ENCODE assay signal across 8 cellular contexts in the genomic region with DNA sequence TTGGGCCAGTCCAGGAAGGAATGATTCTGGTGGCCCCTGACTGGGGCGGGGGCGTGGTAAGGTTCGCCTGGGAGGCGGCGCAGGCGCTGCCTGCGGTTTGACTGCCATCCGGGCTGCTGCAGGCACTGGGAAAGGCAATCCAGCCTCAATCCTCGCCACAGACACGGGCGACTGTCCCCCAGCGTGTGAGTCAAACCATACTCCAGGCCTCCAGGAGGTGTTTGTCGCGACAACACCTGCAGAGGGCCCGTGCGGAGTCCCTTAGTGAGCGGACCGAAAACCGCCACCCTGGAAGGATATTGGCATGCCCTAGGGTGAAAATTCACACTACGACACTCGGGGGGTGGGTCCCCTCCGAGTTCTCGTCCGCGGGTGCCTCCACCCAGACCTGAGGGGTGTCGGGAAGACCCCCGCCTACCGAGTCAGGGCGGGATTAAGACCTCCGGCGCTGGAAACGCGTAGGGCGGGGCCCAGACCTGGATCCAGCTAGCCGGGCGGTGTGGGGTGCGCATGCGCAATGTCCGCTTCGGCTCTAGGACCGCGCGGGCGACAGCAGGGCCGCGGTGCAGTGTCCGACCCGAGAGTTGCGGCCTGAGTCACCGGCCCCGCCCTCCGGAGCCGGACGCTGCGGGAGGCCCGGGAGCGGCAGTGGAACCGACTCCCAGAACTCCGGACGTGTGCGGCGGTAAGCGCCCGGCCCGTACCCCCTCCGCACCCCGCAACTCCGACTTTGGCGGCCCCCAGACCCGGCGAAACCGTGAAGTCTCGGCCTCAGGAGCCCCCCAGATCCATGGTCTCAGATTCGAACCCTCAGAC. TPM values are rescaled to one million over a fixed set of nuclear protein-coding genes. Genes with fewer than 3 reads are reported as not detected.
DNase-seq lines count a peak whose midpoint lies in the region; ATAC-seq and TF ChIP-seq lines count a peak whose summit lies in the region.

A gene (plus strand): TSS at position 594 of the 816 bp plus-strand sequence. CDS start 946 bp downstream, outside the sequence.

- H3K36me3 ChIP-seq in upper lobe of right lung: peaks cover 29% of the 10 kb centered on the region

- peaks cover 18% of the 10 kb centered on the region for H3K36me3 Mint-ChIP-seq in activated naive CD8-positive, alpha-beta T cell treated with anti-CD3 and anti-CD28 coated beads, Interleukin-2, amount 50 U/mL, for 24 hours (ENCODE audit: low read depth)

- no peaks in the 10 kb centered on the region for H3K27me3 Mint-ChIP-seq in activated naive CD8-positive, alpha-beta T cell treated with anti-CD3 and anti-CD28 coated beads, Interleukin-2, amount 50 U/mL, for 24 hours

- H3K27ac Mint-ChIP-seq in activated naive CD8-positive, alpha-beta T cell treated with anti-CD3 and anti-CD28 coated beads, Interleukin-2, amount 50 U/mL, for 24 hours: peak within 1 kb of the TSS; percentile 95

- peak within 1 kb of the TSS; percentile 97 for H3K27ac ChIP-seq in upper lobe of right lung

- H3K9me3 ChIP-seq in upper lobe of right lung: no peaks in the 10 kb centered on the region

- H3K27me3 ChIP-seq in upper lobe of right lung: no peaks in the 10 kb centered on the region

- peak within 1 kb of the TSS; percentile 94 for H3K4me3 Mint-ChIP-seq in activated naive CD8-positive, alpha-beta T cell treated with anti-CD3 and anti-CD28 coated beads, Interleukin-2, amount 50 U/mL, for 24 hours

- no peaks in the 10 kb centered on the region for H3K9me3 Mint-ChIP-seq in activated naive CD8-positive, alpha-beta T cell treated with anti-CD3 and anti-CD28 coated beads, Interleukin-2, amount 50 U/mL, for 24 hours

- DNase-seq in NCI-H1417 (lab: John Stamatoyannopoulos, UW) (peak; percentile 91 to 97 (median 96)), SW 1271 (lab: John Stamatoyannopoulos, UW) (peak; percentile 77 to 92), cardiac septum (ENCODE audit: low spot score) (peak; percentile 99), posterior vena cava (ENCODE audit: low spot score) (peak; percentile 100), upper lobe of right lung (peak; percentile 99)
- DNase-seq in activated naive CD8-positive, alpha-beta T cell treated with anti-CD3 and anti-CD28 coated beads, Interleukin-2, amount 50 U/mL, for 24 hours: peak; percentile 98

- intact Hi-C loops in cardiac septum (cut with DNase I) (loop anchor here (10.0 kb wide), 1 partner anchor 635 kb away; a partner anchor contains a TSS), posterior vena cava (cut with DNase I) (loop anchor here in 1 of 2 donors (5.0 kb wide), 1 partner anchor 1788 kb away; no protein-coding TSS in a partner anchor), upper lobe of right lung (cut with DNase I) (no loop called here)

- peak; percentile 36 for TF ChIP-seq CTCF in GM12873 (IDR thresholded peaks at IDR 0.05; ENCODE audit: insufficient read depth, low read depth, low read length, missing control alignments)
- no peak for TF ChIP-seq CTCF in upper lobe of right lung (IDR thresholded peaks at IDR 0.05)

- peaks cover 31% of the 10 kb centered on the region for H3K4me1 ChIP-seq in upper lobe of right lung

- H3K4me3 ChIP-seq in upper lobe of right lung: peak within 1 kb of the TSS; percentile 78

- ATAC-seq in HG02759 (IDR thresholded peaks at IDR 0.05; ENCODE audit: unreplicated experiment): peak; percentile 87
- ATAC-seq in activated naive CD8-positive, alpha-beta T cell treated with anti-CD3 and anti-CD28 coated beads, Interleukin-2, amount 50 U/mL, for 24 hours: peak; percentile 80
- peak; percentile 91 for ATAC-seq in upper lobe of right lung

- peaks cover 18% of the 10 kb centered on the region for H3K4me1 Mint-ChIP-seq in activated naive CD8-positive, alpha-beta T cell treated with anti-CD3 and anti-CD28 coated beads, Interleukin-2, amount 50 U/mL, for 24 hours

RNA-seq across cellular contexts. Expression of the gene that starts here (rescaled TPM):
- 892 TPM for total RNA-seq in cardiac septum
- 100 to 1,000 TPM; 586 to 597 TPM for total RNA-seq in posterior vena cava
- 582 TPM for total RNA-seq in upper lobe of right lung

Comparison
In these comparisons a context has a peak if more than half of its experiments do, and no peak if none do; other contexts are left out.
1. Peak in every context shown above with its lines: DNase-seq, ATAC-seq, H3K4me3 ChIP-seq and H3K27ac ChIP-seq.